ENCODE assay signal across 1 cellular context in genomic region chr17:68257924-68258323, GRCh38.
A peak's percentile ranks its signal among the peaks of the same experiment; 100 is the strongest.
TF ChIP-seq lines count a peak whose summit lies in the region.

No MANE protein-coding gene starts in this region.

TF ChIP-seq in GM12878, 131 proteins besides CTCF, POLR2A, EP300 and RAD21:
- TF ChIP-seq TCF7 (IDR thresholded peaks at IDR 0.05; ENCODE audit: borderline replicate concordance) (peak; percentile 87), CEBPZ (IDR thresholded peaks at IDR 0.05; ENCODE audit: low read depth, low read length) (no peak), E2F8 (IDR thresholded peaks at IDR 0.05; ENCODE audit: low read depth, partially characterized antibody) (no peak), JUNB (IDR thresholded peaks at IDR 0.05) (peak; percentile 77), CBFB (IDR thresholded peaks at IDR 0.05; ENCODE audit: low read depth) (no peak), NFIC (IDR thresholded peaks at IDR 0.05; ENCODE audit: low read depth, low read length) (peak; percentile 20; the same call in 1 of the 2 replicates), ASH2L (IDR thresholded peaks at IDR 0.05; ENCODE audit: borderline replicate concordance, low read depth) (no peak), BRCA1 (IDR thresholded peaks at IDR 0.05; ENCODE audit: low read depth, low read length) (no peak), CREB1 (IDR thresholded peaks at IDR 0.05; ENCODE audit: low read depth) (peak; percentile 74), CHD2 (IDR thresholded peaks at IDR 0.05; ENCODE audit: borderline replicate concordance, low read depth, low read length) (no peak), NBN (IDR thresholded peaks at IDR 0.05) (no peak)
- TF ChIP-seq, protein P1, sequence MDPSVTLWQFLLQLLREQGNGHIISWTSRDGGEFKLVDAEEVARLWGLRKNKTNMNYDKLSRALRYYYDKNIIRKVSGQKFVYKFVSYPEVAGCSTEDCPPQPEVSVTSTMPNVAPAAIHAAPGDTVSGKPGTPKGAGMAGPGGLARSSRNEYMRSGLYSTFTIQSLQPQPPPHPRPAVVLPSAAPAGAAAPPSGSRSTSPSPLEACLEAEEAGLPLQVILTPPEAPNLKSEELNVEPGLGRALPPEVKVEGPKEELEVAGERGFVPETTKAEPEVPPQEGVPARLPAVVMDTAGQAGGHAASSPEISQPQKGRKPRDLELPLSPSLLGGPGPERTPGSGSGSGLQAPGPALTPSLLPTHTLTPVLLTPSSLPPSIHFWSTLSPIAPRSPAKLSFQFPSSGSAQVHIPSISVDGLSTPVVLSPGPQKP (IDR thresholded peaks at IDR 0.05; ENCODE audit: low read depth, low read length): no peak
